2 cellular contexts compared by ENCODE assay signal in the genomic region with DNA sequence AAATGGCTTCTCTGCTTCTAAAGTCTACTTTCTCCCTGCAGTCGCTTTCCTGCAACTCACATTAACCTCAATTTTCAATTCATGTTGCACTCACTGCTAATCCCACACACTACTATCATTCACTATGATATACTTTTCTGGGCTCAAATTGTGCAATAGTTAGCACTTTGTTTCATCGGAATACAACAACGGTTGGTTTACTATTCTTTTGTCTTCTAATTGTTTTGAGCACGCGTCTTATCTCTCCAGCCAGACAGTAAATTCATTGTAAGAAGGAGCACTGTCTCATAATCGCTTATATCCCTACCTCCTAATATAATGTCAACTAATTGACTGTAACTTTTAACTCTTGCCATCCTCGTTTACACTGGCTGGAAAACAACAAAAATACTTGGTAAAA.
TF ChIP-seq lines count a peak whose summit lies in the region.

No MANE protein-coding gene starts in this region.

TF ChIP-seq in IMR-90, 13 proteins besides CTCF, POLR2A, EP300 and RAD21:
- TF ChIP-seq MXI1 (IDR thresholded peaks at IDR 0.05; ENCODE audit: borderline replicate concordance, low read depth, low read length) (no peak), SMC3 (IDR thresholded peaks at IDR 0.05; ENCODE audit: low read depth, low read length) (no peak), CEBPB (IDR thresholded peaks at IDR 0.05; ENCODE audit: low read depth, low read length) (peak; percentile 63), NFE2L2 (IDR thresholded peaks at IDR 0.05; ENCODE audit: low read depth, low read length) (no peak)

TF ChIP-seq in K562, 482 proteins besides CTCF, POLR2A, EP300 and RAD21 (continues in another document):
- TF ChIP-seq SOX6 (IDR thresholded peaks at IDR 0.05) (peak; percentile 99), TCF7L2 (IDR thresholded peaks at IDR 0.05; ENCODE audit: low read depth, low read length) (no peak), MAZ (CRISPR knock-in tag; conservative IDR thresholded peaks at IDR 0.05 in 1 of 2, IDR thresholded peaks at IDR 0.05 in 1 of 2) (no peak), ZNF184 (CRISPR knock-in tag; IDR thresholded peaks at IDR 0.05) (no peak), TOE1 (IDR thresholded peaks at IDR 0.05; ENCODE audit: borderline replicate concordance) (no peak), TOE1 (CRISPR knock-in tag; IDR thresholded peaks at IDR 0.05; ENCODE audit: borderline replicate concordance, low read depth) (no peak), GATAD2B (IDR thresholded peaks at IDR 0.05; ENCODE audit: borderline replicate concordance) (peak; percentile 56; the same call in 1 of the 2 replicates), MAFG (tag; conservative IDR thresholded peaks at IDR 0.05) (no peak), HDGF (IDR thresholded peaks at IDR 0.05) (no peak), BDP1 (IDR thresholded peaks at IDR 0.05; ENCODE audit: insufficient read depth, insufficient read length) (no peak), FUS (optimal IDR thresholded peaks at IDR 0.05; ENCODE audit: low read depth, low read length) (no peak), RFX1 (IDR thresholded peaks at IDR 0.05) (no peak), EP400 (IDR thresholded peaks at IDR 0.05) (no peak), SREBF1 (IDR thresholded peaks at IDR 0.05; ENCODE audit: borderline replicate concordance, low read depth, low read length) (no peak), ZC3H8 (IDR thresholded peaks at IDR 0.05) (no peak), YBX1 (IDR thresholded peaks at IDR 0.05) (no peak), MAFF (IDR thresholded peaks at IDR 0.05; ENCODE audit: low read length) (no peak), FOXM1 (IDR thresholded peaks at IDR 0.05; ENCODE audit: low read depth) (no peak), FOXM1 (CRISPR knock-in tag; IDR thresholded peaks at IDR 0.05; ENCODE audit: low read depth) (no peak), ELF2 (CRISPR knock-in tag; IDR thresholded peaks at IDR 0.05) (no peak), ARHGAP35 (IDR thresholded peaks at IDR 0.05; ENCODE audit: partially characterized antibody) (no peak), KAT8 (IDR thresholded peaks at IDR 0.05; ENCODE audit: low read depth) (no peak), ZNF146 (CRISPR knock-in tag; IDR thresholded peaks at IDR 0.05; ENCODE audit: unreplicated experiment) (no peak), ZNF764 (CRISPR knock-in tag; IDR thresholded peaks at IDR 0.05; ENCODE audit: low read depth) (no peak), NFRKB (IDR thresholded peaks at IDR 0.05; ENCODE audit: low read depth) (0 out of 2 replicates have a peak, but pooled peaks have one; percentile 9), MCM7 (IDR thresholded peaks at IDR 0.05) (no peak), TAL1 (IDR thresholded peaks at IDR 0.05) (peak; percentile 76), SNRNP70 (optimal IDR thresholded peaks at IDR 0.05; ENCODE audit: low read depth, low read length) (no peak), TEAD2 (tag; IDR thresholded peaks at IDR 0.05) (no peak), MYC (IDR thresholded peaks at IDR 0.05; ENCODE audit: low read depth, low read length) (no peak), MYC (CRISPR knock-in tag; IDR thresholded peaks at IDR 0.05; ENCODE audit: borderline replicate concordance, low read depth) (no peak), NCOR1 (IDR thresholded peaks at IDR 0.05) (peak; percentile 65), MEF2D (tag; conservative IDR thresholded peaks at IDR 0.05; ENCODE audit: low read depth) (no peak), RFX7 (CRISPR knock-in tag; IDR thresholded peaks at IDR 0.05) (no peak), CHD2 (IDR thresholded peaks at IDR 0.05; ENCODE audit: low read depth, low read length) (no peak), MBD2 (IDR thresholded peaks at IDR 0.05; ENCODE audit: borderline replicate concordance, low read depth) (no peak), NR2C2 (CRISPR knock-in tag; IDR thresholded peaks at IDR 0.05) (no peak), NR2C2 (tag; IDR thresholded peaks at IDR 0.05) (no peak), POLR2G (IDR thresholded peaks at IDR 0.05; ENCODE audit: low read depth, low read length) (no peak), ZSCAN32 (CRISPR knock-in tag; IDR thresholded peaks at IDR 0.05) (no peak), TRIM24 (IDR thresholded peaks at IDR 0.05) (peak in 1 of 2 experiments; percentile 44; a peak in 1 of 4 replicates), ARID1B (IDR thresholded peaks at IDR 0.05) (peak; percentile 87), ZSCAN29 (IDR thresholded peaks at IDR 0.05) (no peak), ESRRB (CRISPR knock-in tag; IDR thresholded peaks at IDR 0.05; ENCODE audit: borderline replicate concordance) (no peak), NCOA2 (IDR thresholded peaks at IDR 0.05; ENCODE audit: partially characterized antibody in 2 of 2) (no peak), TSC22D4 (tag; IDR thresholded peaks at IDR 0.05) (no peak)
- TF ChIP-seq, protein P1, sequence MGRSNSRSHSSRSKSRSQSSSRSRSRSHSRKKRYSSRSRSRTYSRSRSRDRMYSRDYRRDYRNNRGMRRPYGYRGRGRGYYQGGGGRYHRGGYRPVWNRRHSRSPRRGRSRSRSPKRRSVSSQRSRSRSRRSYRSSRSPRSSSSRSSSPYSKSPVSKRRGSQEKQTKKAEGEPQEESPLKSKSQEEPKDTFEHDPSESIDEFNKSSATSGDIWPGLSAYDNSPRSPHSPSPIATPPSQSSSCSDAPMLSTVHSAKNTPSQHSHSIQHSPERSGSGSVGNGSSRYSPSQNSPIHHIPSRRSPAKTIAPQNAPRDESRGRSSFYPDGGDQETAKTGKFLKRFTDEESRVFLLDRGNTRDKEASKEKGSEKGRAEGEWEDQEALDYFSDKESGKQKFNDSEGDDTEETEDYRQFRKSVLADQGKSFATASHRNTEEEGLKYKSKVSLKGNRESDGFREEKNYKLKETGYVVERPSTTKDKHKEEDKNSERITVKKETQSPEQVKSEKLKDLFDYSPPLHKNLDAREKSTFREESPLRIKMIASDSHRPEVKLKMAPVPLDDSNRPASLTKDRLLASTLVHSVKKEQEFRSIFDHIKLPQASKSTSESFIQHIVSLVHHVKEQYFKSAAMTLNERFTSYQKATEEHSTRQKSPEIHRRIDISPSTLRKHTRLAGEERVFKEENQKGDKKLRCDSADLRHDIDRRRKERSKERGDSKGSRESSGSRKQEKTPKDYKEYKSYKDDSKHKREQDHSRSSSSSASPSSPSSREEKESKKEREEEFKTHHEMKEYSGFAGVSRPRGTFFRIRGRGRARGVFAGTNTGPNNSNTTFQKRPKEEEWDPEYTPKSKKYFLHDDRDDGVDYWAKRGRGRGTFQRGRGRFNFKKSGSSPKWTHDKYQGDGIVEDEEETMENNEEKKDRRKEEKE (IDR thresholded peaks at IDR 0.05; ENCODE audit: borderline replicate concordance in 1 of 2, control insufficient read depth in 1 of 2, low read depth in 2 of 2, low read length in 1 of 2): no peak
- TF ChIP-seq, protein P2, sequence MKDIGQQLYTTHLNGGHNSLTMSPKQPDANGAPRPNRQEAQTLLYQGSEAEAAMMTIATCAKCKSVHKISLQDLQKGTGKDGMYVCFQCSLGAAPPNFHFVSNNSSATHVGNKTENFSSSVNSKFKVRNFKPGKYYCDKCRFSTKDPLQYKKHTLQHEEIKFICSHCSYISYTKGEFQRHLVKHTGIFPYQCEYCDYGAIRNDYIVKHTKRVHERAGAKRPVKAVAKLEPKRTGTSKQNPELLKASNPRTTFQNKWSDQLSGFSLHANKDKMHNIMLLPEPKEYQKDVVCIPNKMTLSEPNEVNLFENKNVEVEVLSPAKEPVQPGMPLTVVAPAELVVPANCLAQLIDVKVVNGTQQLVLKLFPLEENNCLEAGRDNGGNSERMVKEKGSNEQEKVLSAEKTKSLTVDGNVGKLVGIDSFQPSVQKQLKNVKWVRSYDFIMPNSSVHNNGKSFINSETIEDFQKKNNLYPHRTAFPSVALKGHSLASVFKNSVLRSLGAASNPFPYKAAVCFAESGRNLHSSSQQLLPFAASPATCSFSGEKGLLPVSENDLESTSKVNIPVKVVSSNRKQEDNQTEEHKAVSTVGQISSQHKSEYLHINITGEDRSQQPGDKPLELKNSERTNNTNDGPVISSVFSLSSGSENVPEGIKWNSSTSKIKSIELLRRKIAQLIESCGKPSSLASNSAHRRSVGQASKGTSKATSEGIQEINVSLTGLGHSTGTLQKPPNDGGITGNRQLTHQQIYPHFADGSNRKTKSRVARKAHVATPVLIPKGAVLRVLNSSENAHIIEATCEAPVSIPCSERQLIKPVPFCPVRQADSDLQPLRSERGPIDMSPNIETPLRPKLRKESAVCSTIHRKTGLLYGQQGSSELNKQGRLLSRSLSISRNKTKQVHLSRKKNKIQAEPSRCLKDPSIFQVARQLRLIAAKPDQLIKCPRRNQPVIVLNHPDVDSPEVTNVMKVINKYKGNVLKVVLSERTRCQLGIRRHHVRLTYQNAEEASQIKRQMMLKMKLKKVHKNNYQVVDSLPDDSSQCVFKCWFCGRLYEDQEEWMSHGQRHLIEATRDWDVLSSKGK (CRISPR knock-in tag; IDR thresholded peaks at IDR 0.05): no peak
- TF ChIP-seq, protein P3, sequence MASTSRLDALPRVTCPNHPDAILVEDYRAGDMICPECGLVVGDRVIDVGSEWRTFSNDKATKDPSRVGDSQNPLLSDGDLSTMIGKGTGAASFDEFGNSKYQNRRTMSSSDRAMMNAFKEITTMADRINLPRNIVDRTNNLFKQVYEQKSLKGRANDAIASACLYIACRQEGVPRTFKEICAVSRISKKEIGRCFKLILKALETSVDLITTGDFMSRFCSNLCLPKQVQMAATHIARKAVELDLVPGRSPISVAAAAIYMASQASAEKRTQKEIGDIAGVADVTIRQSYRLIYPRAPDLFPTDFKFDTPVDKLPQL (IDR thresholded peaks at IDR 0.05; ENCODE audit: extremely low read depth, insufficient read length): no peak
- TF ChIP-seq, protein P4, sequence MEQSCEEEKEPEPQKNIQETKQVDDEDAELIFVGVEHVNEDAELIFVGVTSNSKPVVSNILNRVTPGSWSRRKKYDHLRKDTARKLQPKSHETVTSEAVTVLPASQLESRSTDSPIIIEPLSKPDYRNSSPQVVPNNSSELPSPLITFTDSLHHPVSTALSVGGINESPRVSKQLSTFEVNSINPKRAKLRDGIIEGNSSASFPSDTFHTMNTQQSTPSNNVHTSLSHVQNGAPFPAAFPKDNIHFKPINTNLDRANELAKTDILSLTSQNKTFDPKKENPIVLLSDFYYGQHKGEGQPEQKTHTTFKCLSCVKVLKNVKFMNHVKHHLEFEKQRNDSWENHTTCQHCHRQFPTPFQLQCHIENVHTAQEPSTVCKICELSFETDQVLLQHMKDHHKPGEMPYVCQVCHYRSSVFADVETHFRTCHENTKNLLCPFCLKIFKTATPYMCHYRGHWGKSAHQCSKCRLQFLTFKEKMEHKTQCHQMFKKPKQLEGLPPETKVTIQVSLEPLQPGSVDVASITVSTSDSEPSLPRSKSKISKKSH (CRISPR knock-in tag; IDR thresholded peaks at IDR 0.05): no peak
- TF ChIP-seq, protein P5, sequence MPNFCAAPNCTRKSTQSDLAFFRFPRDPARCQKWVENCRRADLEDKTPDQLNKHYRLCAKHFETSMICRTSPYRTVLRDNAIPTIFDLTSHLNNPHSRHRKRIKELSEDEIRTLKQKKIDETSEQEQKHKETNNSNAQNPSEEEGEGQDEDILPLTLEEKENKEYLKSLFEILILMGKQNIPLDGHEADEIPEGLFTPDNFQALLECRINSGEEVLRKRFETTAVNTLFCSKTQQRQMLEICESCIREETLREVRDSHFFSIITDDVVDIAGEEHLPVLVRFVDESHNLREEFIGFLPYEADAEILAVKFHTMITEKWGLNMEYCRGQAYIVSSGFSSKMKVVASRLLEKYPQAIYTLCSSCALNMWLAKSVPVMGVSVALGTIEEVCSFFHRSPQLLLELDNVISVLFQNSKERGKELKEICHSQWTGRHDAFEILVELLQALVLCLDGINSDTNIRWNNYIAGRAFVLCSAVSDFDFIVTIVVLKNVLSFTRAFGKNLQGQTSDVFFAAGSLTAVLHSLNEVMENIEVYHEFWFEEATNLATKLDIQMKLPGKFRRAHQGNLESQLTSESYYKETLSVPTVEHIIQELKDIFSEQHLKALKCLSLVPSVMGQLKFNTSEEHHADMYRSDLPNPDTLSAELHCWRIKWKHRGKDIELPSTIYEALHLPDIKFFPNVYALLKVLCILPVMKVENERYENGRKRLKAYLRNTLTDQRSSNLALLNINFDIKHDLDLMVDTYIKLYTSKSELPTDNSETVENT (CRISPR knock-in tag; IDR thresholded peaks at IDR 0.05): no peak
